ENCODE assay signal across 26 cellular contexts in genomic region chr12:13896063-13896626, GRCh38.
"Had no signal": no experiment of that assay in that cellular context is flagged by ENCODE, and none has a peak within 500 bp of the region (broad histone marks: within the 10 kb centered on the region; RNA-seq: fewer than 3 reads in every experiment).

No MANE protein-coding gene starts in this region.

- H3K27ac ChIP-seq: adrenal gland, Peyer's patch, RWPE1 had no signal

- ATAC-seq: activated CD8-positive, alpha-beta T cell treated with anti-CD3 and anti-CD28 coated beads for 36 hours; activated naive CD4-positive, alpha-beta T cell treated with anti-CD3 and anti-CD28 coated beads, Interleukin-2, amount 50 U/mL, for 72 hours; PC-3; Right ventricle myocardium inferior had no signal

- H3K9me3 ChIP-seq: adrenal gland, Peyer's patch had no signal

- H3K27me3 ChIP-seq: adrenal gland, Peyer's patch had no signal

- DNase-seq: activated CD4-positive, alpha-beta T cell treated with anti-CD3 and anti-CD28 coated beads, Interleukin-2, amount 10 ng/mL, durations not matched to agents 24 days and 14 days; activated CD4-positive, alpha-beta T cell treated with anti-CD3 and anti-CD28 coated beads, Interleukin-2, amount 50 U/mL, for 4 hours; activated CD8-positive, alpha-beta T cell treated with anti-CD3 and anti-CD28 coated beads for 36 hours; activated gamma-delta T cell; activated naive CD4-positive, alpha-beta T cell treated with anti-CD3 and anti-CD28 coated beads for 36 hours; activated T-cell treated with anti-CD3 and anti-CD28 coated beads, Interleukin-2, amount 50 U/mL, for 1 hour; adrenal gland; caudate nucleus; cerebellar nuclear complex; NCI-H1105; NCI-H1436; NCI-H1694; NCI-H1930; NCI-H2081 treated with DMSO at 0.1 percent for 48 hours; NCI-H226; NCI-H510A; NCI-H526; NCI-H748 treated with DMSO at 0.1 percent for 48 hours; NK-92 treated with Interleukin-12 subunit alpha and Interleukin-12 subunit beta, amount 100 ng/mL, for 24 hours; PC-3; Peyer's patch; SIG-M5; T1000 had no signal

- H3K36me3 ChIP-seq: adrenal gland, Peyer's patch had no signal

- H3K4me3 ChIP-seq: adrenal gland, Peyer's patch had no signal

- H3K4me1 ChIP-seq: adrenal gland, Peyer's patch had no signal
